Comparison of ENCODE assay signal across 11 cellular contexts in genomic region chr9:96884443-96884842, GRCh38. TPM values are rescaled to one million over a fixed set of nuclear protein-coding genes. Genes with fewer than 3 reads are reported as not detected.
DNase-seq lines count a peak whose midpoint lies in the region; ATAC-seq and TF ChIP-seq lines count a peak whose summit lies in the region.
"Had no signal": no experiment of that assay in that cellular context is flagged by ENCODE, and none has a peak within 500 bp of the region (broad histone marks: within the 10 kb centered on the region; RNA-seq: fewer than 3 reads in every experiment).

No MANE protein-coding gene starts in this region.

- no peaks in the 10 kb centered on the region for H3K36me3 ChIP-seq in PC-3 (ENCODE audit: low read depth, low read length)
- H3K36me3 ChIP-seq in psoas muscle (ENCODE audit: insufficient read depth in 1 of 2, low read depth in 1 of 2): no peaks in the 10 kb centered on the region
- H3K36me3 ChIP-seq in neural progenitor cell: no peaks in the 10 kb centered on the region

- no peaks in the 10 kb centered on the region for H3K9me3 ChIP-seq in PC-3 (ENCODE audit: low read length)
- no peaks in the 10 kb centered on the region for H3K9me3 ChIP-seq in psoas muscle
- no peaks in the 10 kb centered on the region for H3K9me3 ChIP-seq in H9 (ENCODE audit: control insufficient read depth, low read depth, low read length)
- no peaks in the 10 kb centered on the region for H3K9me3 ChIP-seq in neural progenitor cell (ENCODE audit: low read depth)

- H3K27ac Mint-ChIP-seq in H9 (no peak overlapping the region), neural progenitor cell (no peak overlapping the region)
- H3K27ac Mint-ChIP-seq: activated naive CD4-positive, alpha-beta T cell treated with anti-CD3 and anti-CD28 coated beads, Interleukin-2, amount 50 U/mL, for 24 hours; WTC11 had no signal

- POLR2A ChIA-PET in PC-3 (lab: Charles Lee; ENCODE audit: unreplicated experiment): no interaction called here

- no TSS peak for BruUV-seq in PC-3 (replicated peaks; lab: Mats Ljungman, UMichigan)

- H3K79me2 ChIP-seq in PC-3 (ENCODE audit: low read length): no peaks in the 10 kb centered on the region
- no peaks in the 10 kb centered on the region for H3K79me2 ChIP-seq in H9 (ENCODE audit: insufficient read depth, low read length)
- H3K79me2 ChIP-seq in neural progenitor cell (ENCODE audit: low read depth): no peaks in the 10 kb centered on the region

- H3K36me3 Mint-ChIP-seq in H9 (ENCODE audit: insufficient read depth in 1 of 3, low read depth in 3 of 3) (no peaks in the 10 kb centered on the region), neural progenitor cell (peaks cover 15% of the 10 kb centered on the region)
- H3K36me3 Mint-ChIP-seq: WTC11 had no signal

- no peaks in the 10 kb centered on the region for H3K79me1 ChIP-seq in H9 (ENCODE audit: insufficient read depth, low read depth, low read length, poor library complexity, severe bottlenecking)

- H4K5ac ChIP-seq in H9 (ENCODE audit: insufficient read length, low read depth, low read length): no peak overlapping the region

- intact Hi-C loops in PC-3 (cut with micrococcal nuclease) (no loop called here), psoas muscle (cut with DNase I) (no loop called here)

- H2BK5ac ChIP-seq in H9 (ENCODE audit: insufficient read length, low read length): no peak overlapping the region

- H3K14ac ChIP-seq in H9 (ENCODE audit: insufficient read depth, low read length): no peak overlapping the region

- no peak overlapping the region for H2BK12ac ChIP-seq in H9 (ENCODE audit: insufficient read length, low read depth, low read length)

- no peak overlapping the region for H3K9ac ChIP-seq in PC-3 (ENCODE audit: low read length)
- H3K9ac ChIP-seq in H9 (ENCODE audit: extremely low read depth, insufficient read length, low read length): no peak overlapping the region
- no peak overlapping the region for H3K9ac ChIP-seq in neural progenitor cell

- no peak overlapping the region for H3K4ac ChIP-seq in H9 (ENCODE audit: low read depth, low read length)

- H3F3A ChIP-seq in PC-3 (ENCODE audit: low read length, unreplicated experiment): no peaks in the 10 kb centered on the region
- no peaks in the 10 kb centered on the region for H3F3A ChIP-seq in neural progenitor cell (ENCODE audit: low read depth)

- H3K4me1 Mint-ChIP-seq in H9: no peaks in the 10 kb centered on the region
- no peaks in the 10 kb centered on the region for H3K4me1 Mint-ChIP-seq in neural progenitor cell
- H3K4me1 Mint-ChIP-seq: activated naive CD4-positive, alpha-beta T cell treated with anti-CD3 and anti-CD28 coated beads, Interleukin-2, amount 50 U/mL, for 24 hours; WTC11 had no signal

- H3K56ac ChIP-seq in H9 (ENCODE audit: insufficient read length, low read depth, low read length): no peak overlapping the region

- no peak overlapping the region for H2BK15ac ChIP-seq in H9 (ENCODE audit: low read depth, low read length)

- H3K4me3 Mint-ChIP-seq in H9: no peak overlapping the region
- no peak overlapping the region for H3K4me3 Mint-ChIP-seq in neural progenitor cell
- H3K4me3 Mint-ChIP-seq: activated naive CD4-positive, alpha-beta T cell treated with anti-CD3 and anti-CD28 coated beads, Interleukin-2, amount 50 U/mL, for 24 hours; WTC11 had no signal

- no peak overlapping the region for H3K23ac ChIP-seq in H9 (ENCODE audit: insufficient read length, low read depth, low read length)

- H3T11ph ChIP-seq in H9 (ENCODE audit: low read length): no peak overlapping the region

- no peak overlapping the region for H3K18ac ChIP-seq in H9 (ENCODE audit: insufficient read length, low read depth, low read length)

- no peak overlapping the region for H2BK120ac ChIP-seq in H9 (ENCODE audit: low read depth, low read length, poor library complexity, severe bottlenecking)

- H3K9me3 Mint-ChIP-seq in H9 (no peaks in the 10 kb centered on the region), neural progenitor cell (peaks cover 7% of the 10 kb centered on the region)

- H3K4me2 ChIP-seq in PC-3 (ENCODE audit: low read length): peak overlapping the region; percentile 58
- H3K4me2 ChIP-seq in H9 (ENCODE audit: insufficient read depth, insufficient read length, low read length): no peak overlapping the region
- H3K4me2 ChIP-seq in neural progenitor cell: no peak overlapping the region

- H4K91ac ChIP-seq in H9 (ENCODE audit: insufficient read length, low read depth, low read length): no peak overlapping the region

- no peaks in the 10 kb centered on the region for H3K23me2 ChIP-seq in H9 (ENCODE audit: insufficient read length, low read depth, low read length, poor library complexity, severe bottlenecking)

- H2BK20ac ChIP-seq in H9 (ENCODE audit: low read depth, low read length, poor library complexity, severe bottlenecking): no peak overlapping the region

- H3K27me3 Mint-ChIP-seq in H9 (ENCODE audit: low read depth) (peaks cover 2% of the 10 kb centered on the region; the same call in 1 of the 2 replicates), neural progenitor cell (ENCODE audit: insufficient read depth, low read depth) (no peaks in the 10 kb centered on the region)

- 72 to 78% (median 77%) methylated on average over 2 of the region's 2 CpGs for WGBS in psoas muscle, 3 donors
- WGBS in H9 (ENCODE audit: extremely low coverage, insufficient read length, low lambda C conversion rate): no CpG with 5 or more reads among the region's 2 CpGs

- H3K4me3 ChIP-seq in PC-3 (ENCODE audit: low read length): no peak overlapping the region
- H3K4me3 ChIP-seq in psoas muscle: no peak overlapping the region
- H3K4me3 ChIP-seq in neural progenitor cell: no peak overlapping the region

- H4K8ac ChIP-seq in H9 (replicated peaks; ENCODE audit: insufficient read length, low read depth, low read length): no peak overlapping the region

- no peak overlapping the region for H2AFZ ChIP-seq in PC-3 (ENCODE audit: low read length)
- no peak overlapping the region for H2AFZ ChIP-seq in H9 (ENCODE audit: low read length)
- no peak overlapping the region for H2AFZ ChIP-seq in neural progenitor cell (replicated peaks)

- peaks cover 17% of the 10 kb centered on the region for H3K4me1 ChIP-seq in PC-3 (ENCODE audit: insufficient read depth, low read length)
- no peaks in the 10 kb centered on the region for H3K4me1 ChIP-seq in psoas muscle
- no peaks in the 10 kb centered on the region for H3K4me1 ChIP-seq in H9 (ENCODE audit: insufficient read depth, low read length)
- no peaks in the 10 kb centered on the region for H3K4me1 ChIP-seq in neural progenitor cell

- CTCF ChIA-PET in PC-3 (lab: Charles Lee): interaction anchor here (0.6 kb wide), 1 partner anchor 353 kb away, joined by 3 read pairs; no protein-coding TSS in a partner anchor

- TF ChIP-seq CTCF in PC-3 (conservative IDR thresholded peaks at IDR 0.05; ENCODE audit: low read depth, low read length): no peak
- no peak for TF ChIP-seq CTCF in psoas muscle (IDR thresholded peaks at IDR 0.05)
- no peak for TF ChIP-seq CTCF in H9 (conservative IDR thresholded peaks at IDR 0.05)
- no peak for TF ChIP-seq CTCF in neural progenitor cell (IDR thresholded peaks at IDR 0.05)

- no peak overlapping the region for H2AK5ac ChIP-seq in H9 (ENCODE audit: insufficient read length, low read length)

- ATAC-seq in PC-3: peak; percentile 99
- peak; percentile 81 to 91 (median 88) for ATAC-seq in psoas muscle
- no peak for ATAC-seq in HG03457 (IDR thresholded peaks at IDR 0.05; ENCODE audit: unreplicated experiment)
- ATAC-seq: WTC11 had no signal

- H3K27me3 ChIP-seq in PC-3 (ENCODE audit: low read length): no peaks in the 10 kb centered on the region
- no peaks in the 10 kb centered on the region for H3K27me3 ChIP-seq in psoas muscle (ENCODE audit: insufficient read depth in 3 of 3, low read length in 2 of 3)
- no peaks in the 10 kb centered on the region for H3K27me3 ChIP-seq in H9 (ENCODE audit: insufficient read depth, low read length)
- H3K27me3 ChIP-seq in neural progenitor cell: no peaks in the 10 kb centered on the region

- no peaks in the 10 kb centered on the region for H4K20me1 ChIP-seq in PC-3 (ENCODE audit: low read length)
- H4K20me1 ChIP-seq in H9 (ENCODE audit: control insufficient read depth, insufficient read depth, insufficient read length): no peaks in the 10 kb centered on the region
- H4K20me1 ChIP-seq in neural progenitor cell (ENCODE audit: low read depth): peaks cover 2% of the 10 kb centered on the region

- DNase-seq in ELR (ENCODE audit: low read depth) (peak; percentile 92), PC-3 (peak; percentile 94), fibroblast of gingiva (ENCODE audit: low read depth) (peak; percentile 23), psoas muscle (no peak), H9 (no peak), GDM1 (lab: John Stamatoyannopoulos, UW) (no peak), neural progenitor cell (ENCODE audit: low spot score) (no peak)

- H3K27ac ChIP-seq in PC-3 (ENCODE audit: low read length) (peak overlapping the region; percentile 57), psoas muscle (peak overlapping the region; percentile 70), H9 (ENCODE audit: insufficient read length, low read depth, low read length) (no peak overlapping the region), neural progenitor cell (no peak overlapping the region)

- no peaks in the 10 kb centered on the region for H3K9me2 ChIP-seq in PC-3 (replicated peaks; ENCODE audit: low read length)

RNA-seq across cellular contexts. Expression of gene ZNF782, which starts 30.1 kb away (rescaled TPM):
- total RNA-seq in PC-3 (2014; rRNA removed) (5.0 and 5.3 TPM in 2 replicates), psoas muscle (1 to 10 TPM; 2.8 to 7.0 (median 3.5) TPM), H9 (2021) (4.7 and 4.9 TPM in 2 replicates), neural progenitor cell (ENCODE audit: low replicate concordance) (7.1 and 7.8 TPM in 2 replicates)
- polyA plus RNA-seq in psoas muscle: 1 to 10 TPM in 2 of 3 donors, under 1 TPM in 1; 0.94 to 2.7 (median 2.1) TPM

RNA-seq across cellular contexts. Expression of gene NUTM2G, which starts 44.2 kb away (rescaled TPM):
- total RNA-seq in PC-3 (2014; rRNA removed): not detected in 2 replicates
- not detected for total RNA-seq in psoas muscle
- polyA plus RNA-seq in psoas muscle: under 1 TPM in 1 of 3 donors, not detected in 2; 0.01 TPM
- total RNA-seq in H9 (2021): 0.48 and 0.57 TPM in 2 replicates
- total RNA-seq in neural progenitor cell (ENCODE audit: low replicate concordance): not detected in 2 replicates
- total RNA-seq: frontal cortex had no signal

Comparison
In these comparisons a context has a peak if more than half of its experiments do, and no peak if none do; other contexts are left out.
1. DNase-seq: peak in ELR (single experiment), PC-3 (single experiment) and fibroblast of gingiva (single experiment); none in psoas muscle (0 of 2), H9 (single experiment), GDM1 (single experiment) and neural progenitor cell (single experiment).
2. H3K27ac ChIP-seq: peak in PC-3 (single experiment) and psoas muscle (single experiment); none in H9 (single experiment) and neural progenitor cell (single experiment).